Comparison of ENCODE assay signal across 9 cellular contexts in the genomic region with DNA sequence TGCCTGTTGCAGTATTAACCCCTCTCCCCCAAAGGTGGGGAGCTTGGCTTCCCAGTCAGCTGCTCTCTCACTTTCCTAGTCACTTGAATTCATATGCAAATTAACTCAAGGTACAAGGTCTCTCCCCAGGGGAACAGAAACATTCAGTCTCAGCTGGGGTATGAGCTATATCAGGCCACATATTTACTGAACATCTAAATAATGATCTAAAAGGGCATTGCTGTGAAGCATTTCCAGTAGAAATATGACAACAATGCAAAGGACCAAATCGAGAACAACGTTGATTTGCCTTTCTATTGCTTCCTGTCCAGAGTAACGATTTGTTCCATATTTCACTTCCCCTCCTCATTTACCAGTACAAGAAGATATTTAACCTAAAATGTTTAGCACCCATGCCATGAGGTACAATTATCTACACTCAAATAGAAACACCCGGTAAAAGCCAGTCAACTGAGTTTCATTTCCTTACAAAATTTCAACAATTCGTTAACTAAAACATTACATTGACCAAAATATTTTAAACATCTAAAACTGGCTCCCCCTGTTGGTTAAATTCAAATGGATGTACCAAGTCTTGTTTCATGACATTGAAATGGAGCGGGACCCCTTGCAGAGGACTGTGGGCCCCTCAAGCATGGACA. TPM values are rescaled to one million over a fixed set of nuclear protein-coding genes. Genes with fewer than 3 reads are reported as not detected.
DNase-seq lines count a peak whose midpoint lies in the region; ATAC-seq lines count a peak whose summit lies in the region.
"Had no signal": no experiment of that assay in that cellular context is flagged by ENCODE, and none has a peak within 500 bp of the region (broad histone marks: within the 10 kb centered on the region; RNA-seq: fewer than 3 reads in every experiment).

No MANE protein-coding gene starts in this region.

- peak overlapping the region; percentile 67 to 89 (median 88) for H3K27ac Mint-ChIP-seq in CD4-positive, CD25-positive, alpha-beta regulatory T cell
- peak overlapping the region; percentile 62 for H3K27ac Mint-ChIP-seq in T-helper 1 cell treated with Interleukin-12 subunit alpha and Interleukin-12 subunit beta and Interleukin-4 antibody, amounts not matched to agents 30 μg/mL and 1 μg/mL, for 36 hours
- peak overlapping the region; percentile 72 for H3K27ac Mint-ChIP-seq in memory B cell

- no peaks in the 10 kb centered on the region for H3K9me3 ChIP-seq in CD4-positive, CD25-positive, alpha-beta regulatory T cell (ENCODE audit: control insufficient read depth in 2 of 2, low read length in 2 of 2)

- peaks cover 5% of the 10 kb centered on the region for H3K27me3 Mint-ChIP-seq in CD4-positive, CD25-positive, alpha-beta regulatory T cell
- peaks cover 4% of the 10 kb centered on the region for H3K27me3 Mint-ChIP-seq in T-helper 1 cell treated with Interleukin-12 subunit alpha and Interleukin-12 subunit beta and Interleukin-4 antibody, amounts not matched to agents 30 μg/mL and 1 μg/mL, for 36 hours (ENCODE audit: low read depth)
- peaks cover 16% of the 10 kb centered on the region for H3K27me3 Mint-ChIP-seq in memory B cell

- peaks cover 0 to 9% (median 1%) of the 10 kb centered on the region in 7 donors for H3K9me3 Mint-ChIP-seq in CD4-positive, CD25-positive, alpha-beta regulatory T cell
- H3K9me3 Mint-ChIP-seq in T-helper 1 cell treated with Interleukin-12 subunit alpha and Interleukin-12 subunit beta and Interleukin-4 antibody, amounts not matched to agents 30 μg/mL and 1 μg/mL, for 36 hours, result peaks cover 5% of the 10 kb centered on the region
- H3K9me3 Mint-ChIP-seq in memory B cell, result peaks cover 3% of the 10 kb centered on the region

- H3K4me3 ChIP-seq in CD4-positive, CD25-positive, alpha-beta regulatory T cell (ENCODE audit: low read depth, low read length), result peak overlapping the region; percentile 88

- H3K27me3 ChIP-seq in CD4-positive, CD25-positive, alpha-beta regulatory T cell (ENCODE audit: control insufficient read depth, insufficient read depth, low read length), result no peaks in the 10 kb centered on the region

- H3K4me3 Mint-ChIP-seq in CD4-positive, CD25-positive, alpha-beta regulatory T cell, result peak overlapping the region; percentile 39 to 75 (median 66)
- H3K4me3 Mint-ChIP-seq in T-helper 1 cell treated with Interleukin-12 subunit alpha and Interleukin-12 subunit beta and Interleukin-4 antibody, amounts not matched to agents 30 μg/mL and 1 μg/mL, for 36 hours, result peak overlapping the region; percentile 47
- H3K4me3 Mint-ChIP-seq in memory B cell, result peak overlapping the region; percentile 73

- peaks cover 10 to 48% (median 28%) of the 10 kb centered on the region in 4 donors for H3K4me1 Mint-ChIP-seq in CD4-positive, CD25-positive, alpha-beta regulatory T cell
- H3K4me1 Mint-ChIP-seq in T-helper 1 cell treated with Interleukin-12 subunit alpha and Interleukin-12 subunit beta and Interleukin-4 antibody, amounts not matched to agents 30 μg/mL and 1 μg/mL, for 36 hours (ENCODE audit: low read depth), result peaks cover 24% of the 10 kb centered on the region
- H3K4me1 Mint-ChIP-seq in memory B cell, result peaks cover 24% of the 10 kb centered on the region

- H3K27ac ChIP-seq in CD4-positive, CD25-positive, alpha-beta regulatory T cell (ENCODE audit: insufficient read depth, low read length, poor library complexity, severe bottlenecking), result no peak overlapping the region

- no peak for ATAC-seq in CD4-positive, CD25-positive, alpha-beta regulatory T cell (ENCODE audit: low read depth in 2 of 2)
- ATAC-seq in HG03097 (IDR thresholded peaks at IDR 0.05; ENCODE audit: low FRiP score, unreplicated experiment), result peak; percentile 93
- ATAC-seq in memory B cell (ENCODE audit: low read depth), result peak; percentile 80

- DNase-seq in CD4-positive, CD25-positive, alpha-beta regulatory T cell, result peak in 2 of 3 donors; percentile 51 to 74
- DNase-seq in GM19238 (ENCODE audit: insufficient read length, low spot score) (peak; percentile 53), memory B cell (ENCODE audit: low spot score in 2 of 2) (peak in 1 of 2 donors; percentile 53), globus pallidus (ENCODE audit: low spot score) (no peak), NCI-H446 (lab: John Stamatoyannopoulos, UW) (no peak), AG20443 (ENCODE audit: low spot score) (no peak)

- H3K4me1 ChIP-seq in CD4-positive, CD25-positive, alpha-beta regulatory T cell (ENCODE audit: control insufficient read depth, insufficient read depth, low read length, poor library complexity, severe bottlenecking), result peaks cover 32% of the 10 kb centered on the region

- H3K36me3 Mint-ChIP-seq in CD4-positive, CD25-positive, alpha-beta regulatory T cell, result no peaks in the 10 kb centered on the region
- peaks cover 5% of the 10 kb centered on the region for H3K36me3 Mint-ChIP-seq in T-helper 1 cell treated with Interleukin-12 subunit alpha and Interleukin-12 subunit beta and Interleukin-4 antibody, amounts not matched to agents 30 μg/mL and 1 μg/mL, for 36 hours (ENCODE audit: low read depth)
- peaks cover 2% of the 10 kb centered on the region for H3K36me3 Mint-ChIP-seq in memory B cell

- H3K36me3 ChIP-seq in CD4-positive, CD25-positive, alpha-beta regulatory T cell (ENCODE audit: control insufficient read depth, insufficient read depth, low read length), result no peaks in the 10 kb centered on the region

RNA-seq across cellular contexts. Expression of a gene that starts 36.5 kb away (rescaled TPM):
- total RNA-seq in CD4-positive, CD25-positive, alpha-beta regulatory T cell, result 48.2 TPM
- polyA plus RNA-seq in CD4-positive, CD25-positive, alpha-beta regulatory T cell, result 10 to 100 TPM; 17.8 to 21.8 (median 19.3) TPM
- total RNA-seq: LHCN-M2 had no signal

RNA-seq across cellular contexts. Expression of a gene that starts 43.4 kb away (rescaled TPM):
- total RNA-seq in CD4-positive, CD25-positive, alpha-beta regulatory T cell, result 144 TPM
- 10 to 100 TPM; 37.0 to 72.4 (median 62.9) TPM for polyA plus RNA-seq in CD4-positive, CD25-positive, alpha-beta regulatory T cell

Comparison
In these comparisons a context has a peak if more than half of its experiments do, and no peak if none do; other contexts are left out.
1. ATAC-seq: peak in HG03097 (single experiment) and memory B cell (single experiment); none in CD4-positive, CD25-positive, alpha-beta regulatory T cell (0 of 2).
2. DNase-seq: peak in CD4-positive, CD25-positive, alpha-beta regulatory T cell (2 of 3) and GM19238 (single experiment); none in globus pallidus (single experiment), NCI-H446 (0 of 2) and AG20443 (single experiment).
3. Peak in every context shown above with its lines, with median percentiles within 50 percentile points of each other: H3K27ac Mint-ChIP-seq and H3K4me3 Mint-ChIP-seq.